4 cellular contexts compared by ENCODE assay signal in the genomic region with DNA sequence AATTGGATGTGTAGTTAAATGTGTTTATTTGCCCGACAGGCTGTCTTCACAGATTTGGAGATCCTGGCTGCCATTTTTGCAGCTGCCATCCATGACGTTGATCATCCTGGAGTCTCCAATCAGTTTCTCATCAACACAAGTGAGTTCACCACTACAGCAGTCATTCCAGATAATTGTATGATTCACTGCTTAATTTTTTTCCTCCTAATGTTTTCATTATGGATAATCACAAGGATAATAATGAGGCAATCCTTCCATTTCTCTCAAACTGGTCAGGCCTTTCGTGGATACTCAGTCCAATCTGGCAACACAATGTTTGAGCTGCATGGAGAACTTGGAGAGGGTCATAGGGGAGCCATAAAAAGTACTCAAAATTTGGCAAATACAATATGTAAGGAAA.
TF ChIP-seq lines count a peak whose summit lies in the region.

No MANE protein-coding gene starts in this region.

TF ChIP-seq in SK-N-SH, 30 proteins besides CTCF, POLR2A, EP300 and RAD21:
- TF ChIP-seq FOXJ3 (CRISPR knock-in tag; IDR thresholded peaks at IDR 0.05) = no peak
- no peak for TF ChIP-seq EZH2phosphoT487 (IDR thresholded peaks at IDR 0.05; ENCODE audit: borderline replicate concordance, low read depth)
- no peak for TF ChIP-seq MXI1 (IDR thresholded peaks at IDR 0.05; ENCODE audit: low read depth, low read length)
- no peak for TF ChIP-seq FOSL2 (IDR thresholded peaks at IDR 0.05; ENCODE audit: borderline replicate concordance, low read depth)
- no peak for TF ChIP-seq SMC3 (IDR thresholded peaks at IDR 0.05; ENCODE audit: low read depth, low read length)
- TF ChIP-seq, protein P1, sequence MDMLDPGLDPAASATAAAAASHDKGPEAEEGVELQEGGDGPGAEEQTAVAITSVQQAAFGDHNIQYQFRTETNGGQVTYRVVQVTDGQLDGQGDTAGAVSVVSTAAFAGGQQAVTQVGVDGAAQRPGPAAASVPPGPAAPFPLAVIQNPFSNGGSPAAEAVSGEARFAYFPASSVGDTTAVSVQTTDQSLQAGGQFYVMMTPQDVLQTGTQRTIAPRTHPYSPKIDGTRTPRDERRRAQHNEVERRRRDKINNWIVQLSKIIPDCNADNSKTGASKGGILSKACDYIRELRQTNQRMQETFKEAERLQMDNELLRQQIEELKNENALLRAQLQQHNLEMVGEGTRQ (IDR thresholded peaks at IDR 0.05; ENCODE audit: borderline replicate concordance, low read depth, low read length) = no peak
- TF ChIP-seq, protein P2, sequence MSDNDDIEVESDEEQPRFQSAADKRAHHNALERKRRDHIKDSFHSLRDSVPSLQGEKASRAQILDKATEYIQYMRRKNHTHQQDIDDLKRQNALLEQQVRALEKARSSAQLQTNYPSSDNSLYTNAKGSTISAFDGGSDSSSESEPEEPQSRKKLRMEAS (IDR thresholded peaks at IDR 0.05; ENCODE audit: low read depth) = no peak
- no peak for TF ChIP-seq NFIC (IDR thresholded peaks at IDR 0.05; ENCODE audit: borderline replicate concordance)
- no peak for TF ChIP-seq MEF2A (IDR thresholded peaks at IDR 0.05; ENCODE audit: borderline replicate concordance, low read depth)
- no peak for TF ChIP-seq RXRA (IDR thresholded peaks at IDR 0.05; ENCODE audit: borderline replicate concordance, low read depth)
- TF ChIP-seq JUND (IDR thresholded peaks at IDR 0.05) = no peak
- no peak for TF ChIP-seq FOXM1 (IDR thresholded peaks at IDR 0.05; ENCODE audit: low read depth)
- no peak for TF ChIP-seq YY1 (IDR thresholded peaks at IDR 0.05; ENCODE audit: low read depth)

TF ChIP-seq in SK-N-SH treated with all-trans-retinoic acid at 6 μM for 48 hours, 23 proteins besides CTCF, POLR2A, EP300 and RAD21:
- TF ChIP-seq ISL1 (CRISPR knock-in tag; IDR thresholded peaks at IDR 0.05) (no peak), ZNF8 (CRISPR knock-in tag; IDR thresholded peaks at IDR 0.05) (no peak), ZFP30 (CRISPR knock-in tag; IDR thresholded peaks at IDR 0.05) (no peak), TOX (CRISPR knock-in tag; IDR thresholded peaks at IDR 0.05; ENCODE audit: borderline replicate concordance) (no peak), GLIS3 (CRISPR knock-in tag; IDR thresholded peaks at IDR 0.05) (no peak)

TF ChIP-seq in IMR-90, 13 proteins besides CTCF, POLR2A, EP300 and RAD21:
- TF ChIP-seq BHLHE40 (IDR thresholded peaks at IDR 0.05; ENCODE audit: low read depth, low read length) = no peak
- TF ChIP-seq FOS (IDR thresholded peaks at IDR 0.05; ENCODE audit: low read depth, low read length) = peak; percentile 27; the same call in 1 of the 2 replicates
- TF ChIP-seq CEBPB (IDR thresholded peaks at IDR 0.05; ENCODE audit: low read depth, low read length) = peak; percentile 55; the same call in 1 of the 2 replicates
TF ChIP-seq in IMR-90: peak in this region for 2.

TF ChIP-seq in endothelial cell of umbilical vein, 7 proteins besides CTCF, POLR2A, EP300 and RAD21:
- no peak for TF ChIP-seq JUN (IDR thresholded peaks at IDR 0.05; ENCODE audit: borderline replicate concordance, insufficient read depth, insufficient read length, low read depth)
- peak; percentile 44 for TF ChIP-seq GATA2 (IDR thresholded peaks at IDR 0.05; ENCODE audit: insufficient read depth, insufficient read length, low read depth, low read length)
